30 cellular contexts compared by ENCODE assay signal in genomic region chr3:23546186-23546585, GRCh38.
"Had no signal": no experiment of that assay in that cellular context is flagged by ENCODE, and none has a peak within 500 bp of the region (broad histone marks: within the 10 kb centered on the region; RNA-seq: fewer than 3 reads in every experiment).

No MANE protein-coding gene starts in this region.

- H3K36me3 ChIP-seq: gastrocnemius medialis, ovary, sigmoid colon, suprapubic skin, transverse colon, WERI-Rb-1 had no signal

- FAIRE-seq: astrocyte, islet of Langerhans had no signal

- H3K4me3 ChIP-seq: gastrocnemius medialis, ovary, sigmoid colon, smooth muscle cell, suprapubic skin, transverse colon had no signal

- DNase-seq: activated CD4-positive, alpha-beta T cell treated with anti-CD3 and anti-CD28 coated beads for 48 hours; activated CD4-positive, alpha-beta T cell treated with anti-CD3 and anti-CD28 coated beads, Interleukin-2, amount 50 U/mL, for 48 hours; activated CD8-positive, alpha-beta memory T cell treated with anti-CD3 and anti-CD28 coated beads for 24 hours; activated CD8-positive, alpha-beta memory T cell treated with anti-CD3 and anti-CD28 coated beads, Interleukin-2, amount 50 U/mL, for 4 hours; activated effector memory CD4-positive, alpha-beta T cell treated with anti-CD3 and anti-CD28 coated beads, Interleukin-2, amount 50 U/mL, for 16 hours; activated naive CD4-positive, alpha-beta T cell treated with anti-CD3 and anti-CD28 coated beads for 36 hours; activated naive CD8-positive, alpha-beta T cell treated with anti-CD3 and anti-CD28 coated beads, Interleukin-2, amount 10 ng/mL, durations not matched to agents 7 days and 5 days; activated T-cell treated with anti-CD3 and anti-CD28 coated beads, Interleukin-2, amount 50 U/mL, for 1 hour; amniotic stem cell; central memory CD4-positive, alpha-beta T cell; endodermal cell; erythroblast; gastrocnemius medialis; glutamatergic neuron; left cardiac atrium; mammary epithelial cell; naive thymus-derived CD4-positive, alpha-beta T cell; ovary; sigmoid colon; stimulated activated CD4-positive, alpha-beta T cell treated with anti-CD3 and anti-CD28 coated beads, Interleukin-1b, Interleukin-23, amount 100 ng/mL, for 48 hours; stimulated activated naive B cell treated with anti-CD40 and anti-IgM and Interleukin-4, amounts not matched to agents 10 μg/mL and 1 μg/mL and 100 μg/mL, for 72 hours; T-helper 17 cell; T1000; transverse colon; WERI-Rb-1 had no signal

- H3K4me1 ChIP-seq: sigmoid colon, suprapubic skin, transverse colon had no signal

- H3K27me3 ChIP-seq: gastrocnemius medialis, ovary, sigmoid colon, suprapubic skin, transverse colon had no signal

- ATAC-seq: activated CD4-positive, CD25-positive, alpha-beta regulatory T cell treated with anti-CD3 and anti-CD28 coated beads, Interleukin-2, amount 50 U/mL, for 24 hours; gastrocnemius medialis; left cardiac atrium; naive thymus-derived CD4-positive, alpha-beta T cell; stimulated activated naive B cell treated with anti-CD40 and anti-IgM and Interleukin-4, amounts not matched to agents 10 μg/mL and 1 μg/mL and 100 μg/mL, for 72 hours; T-helper 17 cell had no signal

- H3K9me3 ChIP-seq: gastrocnemius medialis, ovary, sigmoid colon, suprapubic skin, transverse colon had no signal

- H3K27ac ChIP-seq: gastrocnemius medialis, ovary, sigmoid colon, suprapubic skin, transverse colon, WERI-Rb-1 had no signal
